ENCODE assay signal across 17 cellular contexts in genomic region chr1:15972409-15972808, GRCh38. TPM values are rescaled to one million over a fixed set of nuclear protein-coding genes. Genes with fewer than 3 reads are reported as not detected.
"Had no signal": no experiment of that assay in that cellular context is flagged by ENCODE, and none has a peak within 500 bp of the region (broad histone marks: within the 10 kb centered on the region; RNA-seq: fewer than 3 reads in every experiment).

No MANE protein-coding gene starts in this region.

- FAIRE-seq: bronchial epithelial cell, frontal cortex had no signal

- DNase-seq: activated naive CD4-positive, alpha-beta T cell treated with anti-CD3 and anti-CD28 coated beads for 36 hours; cerebellar nuclear complex; cortex of kidney; hypothalamus; islet precursor cell; nephron progenitor cell; occipital lobe; stimulated activated CD4-positive, alpha-beta T cell treated with anti-CD3 and anti-CD28 coated beads, Interleukin-2, amount 100 ng/mL, for 24 hours; upper lobe of right lung had no signal

- H3K27me3 Mint-ChIP-seq: progenitor cell of endocrine pancreas had no signal

- H3K9me3 ChIP-seq: upper lobe of right lung had no signal

- H3K27ac Mint-ChIP-seq: activated naive CD4-positive, alpha-beta T cell treated with anti-CD3 and anti-CD28 coated beads for 36 hours; mesothelial cell of epicardium; nephron progenitor cell; progenitor cell of endocrine pancreas; T-helper 1 cell treated with Interleukin-12 subunit alpha and Interleukin-12 subunit beta and Interleukin-4 antibody, amounts not matched to agents 30 μg/mL and 1 μg/mL, for 36 hours had no signal

- H3K4me3 Mint-ChIP-seq: activated naive CD4-positive, alpha-beta T cell treated with anti-CD3 and anti-CD28 coated beads for 36 hours; mesothelial cell of epicardium; nephron progenitor cell; T-helper 1 cell treated with Interleukin-12 subunit alpha and Interleukin-12 subunit beta and Interleukin-4 antibody, amounts not matched to agents 30 μg/mL and 1 μg/mL, for 36 hours had no signal

- H3K27ac ChIP-seq: upper lobe of right lung had no signal

- H3K27me3 ChIP-seq: upper lobe of right lung had no signal

- ATAC-seq: activated CD4-positive, CD25-positive, alpha-beta regulatory T cell treated with anti-CD3 and anti-CD28 coated beads, Interleukin-2, amount 50 U/mL, for 24 hours; upper lobe of right lung had no signal

- H3K4me3 ChIP-seq: lung, upper lobe of right lung had no signal

RNA-seq across cellular contexts. Expression of gene SRARP, which starts 31.6 kb away (rescaled TPM):
- total RNA-seq: activated naive CD4-positive, alpha-beta T cell treated with anti-CD3 and anti-CD28 coated beads for 36 hours; bronchial epithelial cell; lung; mesothelial cell of epicardium; progenitor cell of endocrine pancreas; upper lobe of right lung had no signal
- polyA plus RNA-seq: esophagus had no signal

RNA-seq across cellular contexts. Expression of gene HSPB7, which starts 45.4 kb away (rescaled TPM):
- total RNA-seq: activated naive CD4-positive, alpha-beta T cell treated with anti-CD3 and anti-CD28 coated beads for 36 hours; bronchial epithelial cell; frontal cortex; occipital lobe; progenitor cell of endocrine pancreas had no signal

RNA-seq across cellular contexts. Expression of gene CLCNKA, which starts 49.4 kb away (rescaled TPM):
- total RNA-seq: activated naive CD4-positive, alpha-beta T cell treated with anti-CD3 and anti-CD28 coated beads for 36 hours; bronchial epithelial cell; occipital lobe; upper lobe of right lung had no signal
